Comparison of ENCODE assay signal across 12 cellular contexts in genomic region chr16:66188786-66189725, GRCh38.
DNase-seq lines count a peak whose midpoint lies in the region; TF ChIP-seq lines count a peak whose summit lies in the region.
"Had no signal": no experiment of that assay in that cellular context is flagged by ENCODE, and none has a peak within 500 bp of the region (broad histone marks: within the 10 kb centered on the region; RNA-seq: fewer than 3 reads in every experiment).

No MANE protein-coding gene starts in this region.

- H3K9me3 ChIP-seq in adipocyte (ENCODE audit: control insufficient read depth, low read length): no peaks in the 10 kb centered on the region
- no peaks in the 10 kb centered on the region for H3K9me3 ChIP-seq in fibroblast of lung (ENCODE audit: control insufficient read depth, insufficient read depth, low read depth, low read length)

- DNase-seq in AG08396 (ENCODE audit: low spot score) (peak; percentile 57), adipocyte (ENCODE audit: low read depth) (peak; percentile 66), fibroblast of lung (ENCODE audit: low read depth in 2 of 2) (peak; percentile 82 to 92), pons (ENCODE audit: low spot score) (peak; percentile 49), SW480 (ENCODE audit: low spot score) (no peak), NCI-H1930 (lab: John Stamatoyannopoulos, UW) (no peak)
- DNase-seq in stimulated activated CD4-positive, alpha-beta T cell treated with anti-CD3 and anti-CD28 coated beads, Interleukin-15, amount 100 ng/mL, for 24 hours: no peak
- DNase-seq in activated naive CD4-positive, alpha-beta T cell treated with anti-CD3 and anti-CD28 coated beads, Interleukin-2, amount 10 ng/mL, durations not matched to agents 7 days and 5 days: no peak
- DNase-seq: activated naive CD8-positive, alpha-beta T cell treated with anti-CD3 and anti-CD28 coated beads, Interleukin-2, amount 50 U/mL, for 24 hours; GDM1; T-helper 17 cell had no signal

- no peak overlapping the region for H2AFZ ChIP-seq in fibroblast of lung (ENCODE audit: low read length)

- H3K27ac Mint-ChIP-seq in activated naive CD4-positive, alpha-beta T cell treated with anti-CD3 and anti-CD28 coated beads, Interleukin-2, amount 10 ng/mL, durations not matched to agents 7 days and 5 days: no peak overlapping the region
- H3K27ac Mint-ChIP-seq: activated naive CD8-positive, alpha-beta T cell treated with anti-CD3 and anti-CD28 coated beads, Interleukin-2, amount 50 U/mL, for 24 hours; B cell; T-helper 17 cell had no signal

- TF ChIP-seq CTCF in fibroblast of lung (conservative IDR thresholded peaks at IDR 0.05 in 1 of 2, IDR thresholded peaks at IDR 0.05 in 1 of 2; ENCODE audit: low read depth in 1 of 2, low read length in 2 of 2): no peak

- H3K4me1 Mint-ChIP-seq in activated naive CD4-positive, alpha-beta T cell treated with anti-CD3 and anti-CD28 coated beads, Interleukin-2, amount 10 ng/mL, durations not matched to agents 7 days and 5 days: no peaks in the 10 kb centered on the region
- H3K4me1 Mint-ChIP-seq: activated naive CD8-positive, alpha-beta T cell treated with anti-CD3 and anti-CD28 coated beads, Interleukin-2, amount 50 U/mL, for 24 hours; B cell; T-helper 17 cell had no signal

- H3K4me3 ChIP-seq in adipocyte (ENCODE audit: low read length) (peak overlapping the region; percentile 57), fibroblast of lung (replicated peaks in 1 of 4; ENCODE audit: control extremely low read depth in 1 of 4, insufficient read depth in 1 of 4, low read depth in 3 of 4, low read length in 4 of 4) (no peak overlapping the region)

- H3K9me3 Mint-ChIP-seq in activated naive CD4-positive, alpha-beta T cell treated with anti-CD3 and anti-CD28 coated beads, Interleukin-2, amount 10 ng/mL, durations not matched to agents 7 days and 5 days: no peaks in the 10 kb centered on the region
- H3K9me3 Mint-ChIP-seq: activated naive CD8-positive, alpha-beta T cell treated with anti-CD3 and anti-CD28 coated beads, Interleukin-2, amount 50 U/mL, for 24 hours had no signal

- no peaks in the 10 kb centered on the region for H3K27me3 ChIP-seq in adipocyte (replicated peaks; ENCODE audit: control insufficient read depth, insufficient read depth, low read length)
- no peaks in the 10 kb centered on the region for H3K27me3 ChIP-seq in fibroblast of lung (ENCODE audit: control insufficient read depth, insufficient read depth, low read length)

- peaks cover 34% of the 10 kb centered on the region for H3K4me1 ChIP-seq in adipocyte (ENCODE audit: control insufficient read depth, insufficient read depth, low read length)
- peaks cover 8% of the 10 kb centered on the region for H3K4me1 ChIP-seq in fibroblast of lung (ENCODE audit: control insufficient read depth, extremely low read depth, insufficient read depth, low read length)

- no peaks in the 10 kb centered on the region for H3K27me3 Mint-ChIP-seq in activated naive CD4-positive, alpha-beta T cell treated with anti-CD3 and anti-CD28 coated beads, Interleukin-2, amount 10 ng/mL, durations not matched to agents 7 days and 5 days

- H4K20me1 ChIP-seq in fibroblast of lung (ENCODE audit: control insufficient read depth, extremely low read depth, insufficient read depth, low read length): no peaks in the 10 kb centered on the region

- H3K79me2 ChIP-seq in fibroblast of lung (ENCODE audit: control insufficient read depth, insufficient read depth, low read length): no peaks in the 10 kb centered on the region

- no peak overlapping the region for H3K4me3 Mint-ChIP-seq in activated naive CD4-positive, alpha-beta T cell treated with anti-CD3 and anti-CD28 coated beads, Interleukin-2, amount 10 ng/mL, durations not matched to agents 7 days and 5 days
- H3K4me3 Mint-ChIP-seq: activated naive CD8-positive, alpha-beta T cell treated with anti-CD3 and anti-CD28 coated beads, Interleukin-2, amount 50 U/mL, for 24 hours; B cell; T-helper 17 cell had no signal

- peak overlapping the region; percentile 75 for H3K4me2 ChIP-seq in fibroblast of lung (ENCODE audit: extremely low read depth, insufficient read depth, low read length)

- H3K36me3 ChIP-seq in adipocyte (ENCODE audit: control insufficient read depth, insufficient read depth, low read length, severe bottlenecking): no peaks in the 10 kb centered on the region
- no peaks in the 10 kb centered on the region for H3K36me3 ChIP-seq in fibroblast of lung (ENCODE audit: control insufficient read depth, insufficient read depth, low read length)

- CTCF ChIA-PET in activated naive CD4-positive, alpha-beta T cell treated with anti-CD3 and anti-CD28 coated beads, Interleukin-2, amount 10 ng/mL, durations not matched to agents 7 days and 5 days (lab: Charles Lee): no interaction called here

- no peaks in the 10 kb centered on the region for H3K36me3 Mint-ChIP-seq in activated naive CD4-positive, alpha-beta T cell treated with anti-CD3 and anti-CD28 coated beads, Interleukin-2, amount 10 ng/mL, durations not matched to agents 7 days and 5 days

- H3K9ac ChIP-seq in adipocyte (ENCODE audit: low read length): peak overlapping the region; percentile 76
- no peak overlapping the region for H3K9ac ChIP-seq in fibroblast of lung (ENCODE audit: insufficient read depth, low read length)

- peak overlapping the region; percentile 37 for H3K27ac ChIP-seq in fibroblast of lung (ENCODE audit: insufficient read depth, low read length)

Comparison
In these comparisons a context has a peak if more than half of its experiments do, and no peak if none do; other contexts are left out.
1. DNase-seq: peak in AG08396 (single experiment), adipocyte (single experiment), fibroblast of lung (2 of 2) and pons (single experiment); none in SW480 (single experiment), NCI-H1930 (0 of 2), stimulated activated CD4-positive, alpha-beta T cell treated with anti-CD3 and anti-CD28 coated beads, Interleukin-15, amount 100 ng/mL, for 24 hours (single experiment) and activated naive CD4-positive, alpha-beta T cell treated with anti-CD3 and anti-CD28 coated beads, Interleukin-2, amount 10 ng/mL, durations not matched to agents 7 days and 5 days (single experiment).